In the genomic region with DNA sequence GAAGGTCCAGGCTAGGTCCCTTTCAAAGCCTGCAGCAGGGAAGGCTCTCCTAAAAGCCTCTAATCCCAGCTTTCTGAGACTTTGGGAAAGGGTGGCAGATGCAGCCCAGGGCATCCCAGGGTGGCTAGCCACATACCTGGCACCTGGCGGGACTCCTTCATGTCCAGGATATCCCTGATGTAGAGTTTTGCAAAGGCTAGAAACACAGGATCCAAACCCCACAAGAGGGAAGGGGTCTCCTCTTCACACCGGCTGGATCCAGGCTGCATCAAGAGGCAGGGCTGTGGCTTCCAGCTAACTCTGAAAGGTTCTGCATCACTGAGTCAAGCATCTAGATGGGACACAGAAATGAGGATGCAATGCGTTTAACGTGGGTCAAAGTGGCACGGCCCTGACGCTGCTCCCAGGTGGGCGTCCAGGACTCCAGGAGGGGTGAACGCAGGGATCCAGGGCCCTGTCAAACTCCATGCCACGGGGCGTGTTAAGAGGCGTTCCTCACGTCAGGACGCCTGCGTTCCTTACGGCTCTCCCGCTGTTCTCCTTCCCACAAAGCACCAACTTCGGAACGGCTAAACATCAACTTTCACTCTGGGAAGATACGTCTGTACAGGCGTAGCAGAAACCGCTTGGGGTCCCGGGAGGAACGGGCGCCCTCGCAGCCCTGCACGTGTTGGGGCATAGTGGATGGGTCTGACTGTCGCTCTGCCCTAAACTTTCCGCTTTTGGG, we compare ENCODE assay signal across 1 cellular context.
TF ChIP-seq lines count a peak whose summit lies in the region.

No MANE protein-coding gene starts in this region.

TF ChIP-seq in Ishikawa, 13 proteins besides CTCF, POLR2A, EP300 and RAD21 (continued from another document):
- TF ChIP-seq, protein P1, sequence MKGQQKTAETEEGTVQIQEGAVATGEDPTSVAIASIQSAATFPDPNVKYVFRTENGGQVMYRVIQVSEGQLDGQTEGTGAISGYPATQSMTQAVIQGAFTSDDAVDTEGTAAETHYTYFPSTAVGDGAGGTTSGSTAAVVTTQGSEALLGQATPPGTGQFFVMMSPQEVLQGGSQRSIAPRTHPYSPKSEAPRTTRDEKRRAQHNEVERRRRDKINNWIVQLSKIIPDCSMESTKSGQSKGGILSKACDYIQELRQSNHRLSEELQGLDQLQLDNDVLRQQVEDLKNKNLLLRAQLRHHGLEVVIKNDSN (IDR thresholded peaks at IDR 0.05): no peak
- TF ChIP-seq, protein P2, sequence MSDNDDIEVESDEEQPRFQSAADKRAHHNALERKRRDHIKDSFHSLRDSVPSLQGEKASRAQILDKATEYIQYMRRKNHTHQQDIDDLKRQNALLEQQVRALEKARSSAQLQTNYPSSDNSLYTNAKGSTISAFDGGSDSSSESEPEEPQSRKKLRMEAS (IDR thresholded peaks at IDR 0.05): peak; percentile 91
- TF ChIP-seq NFIC (IDR thresholded peaks at IDR 0.05) (peak; percentile 65), CEBPB (IDR thresholded peaks at IDR 0.05) (no peak), TCF12 (IDR thresholded peaks at IDR 0.05; ENCODE audit: low read depth) (peak; percentile 50; the same call in 1 of the 2 replicates), TEAD4 (IDR thresholded peaks at IDR 0.05) (peak; percentile 17), TAF1 (IDR thresholded peaks at IDR 0.05; ENCODE audit: low read depth) (no peak), YY1 (IDR thresholded peaks at IDR 0.05; ENCODE audit: low read depth) (no peak; the same call in 1 of the 2 replicates), ZBTB7A (IDR thresholded peaks at IDR 0.05; ENCODE audit: low read depth) (peak; percentile 43; the same call in 1 of the 2 replicates)
